Comparison of ENCODE assay signal across 8 cellular contexts in genomic region chr1:1399187-1399869, GRCh38. TPM values are rescaled to one million over a fixed set of nuclear protein-coding genes. Genes with fewer than 3 reads are reported as not detected.
A peak's percentile ranks its signal among the peaks of the same experiment; 100 is the strongest.
DNase-seq lines count a peak whose midpoint lies in the region; ATAC-seq lines count a peak whose summit lies in the region.

Gene CCNL2, minus strand, starts transcription at chr1:1399335. Its CDS starts 29 bp downstream, at chr1:1399306.

- H3K27ac Mint-ChIP-seq in IgD-negative memory B cell, result peak within 1 kb of the TSS; percentile 91 to 99 (median 95)

- peak within 1 kb of the TSS; percentile 70 for H3K27ac ChIP-seq in epithelial cell of prostate

- H3K4me3 Mint-ChIP-seq in IgD-negative memory B cell, result peak within 1 kb of the TSS; percentile 89 to 99 (median 95)

- H3K27me3 Mint-ChIP-seq in IgD-negative memory B cell, result no peaks in the 10 kb centered on the region

- peaks cover 23 to 27% (median 24%) of the 10 kb centered on the region in 3 donors for H3K4me1 Mint-ChIP-seq in IgD-negative memory B cell

- peaks cover 12% of the 10 kb centered on the region for H3K36me3 Mint-ChIP-seq in IgD-negative memory B cell

- H3K9me3 Mint-ChIP-seq in IgD-negative memory B cell, result no peaks in the 10 kb centered on the region

- DNase-seq in DMS153 (lab: John Stamatoyannopoulos, UW) (peak; percentile 100), OCI-M1 (lab: John Stamatoyannopoulos, UW) (peak; percentile 99), activated T-cell treated with anti-CD3 and anti-CD28 coated beads for 4 hours (peak; percentile 98), epithelial cell of prostate (ENCODE audit: low read depth, low spot score) (peak; percentile 89), mucosa of gallbladder (ENCODE audit: low spot score) (peak; percentile 99)
- peak; percentile 97 to 99 for DNase-seq in stimulated activated CD8-positive, alpha-beta memory T cell treated with anti-CD3 and anti-CD28 coated beads, Interleukin-4, amount 100 ng/mL, for 4 hours (ENCODE audit: low read depth in 2 of 2, low spot score in 1 of 2)

- ATAC-seq in GM21529 (IDR thresholded peaks at IDR 0.05; ENCODE audit: unreplicated experiment), result peak; percentile 93

RNA-seq across cellular contexts. Expression of gene CCNL2, which starts in this region (rescaled TPM):
- polyA plus RNA-seq in IgD-negative memory B cell, result 39.8 TPM
- total RNA-seq in mucosa of gallbladder, result 194 TPM

Comparison
In these comparisons a context has a peak if more than half of its experiments do, and no peak if none do; other contexts are left out.
1. Peak in every context shown above with its lines: DNase-seq, ATAC-seq and H3K27ac ChIP-seq.